Comparison of ENCODE assay signal across 8 cellular contexts in genomic region chr22:20980938-20981722, GRCh38. TPM values are rescaled to one million over a fixed set of nuclear protein-coding genes. Genes with fewer than 3 reads are reported as not detected.
A peak's percentile ranks its signal among the peaks of the same experiment; 100 is the strongest.
DNase-seq lines count a peak whose midpoint lies in the region; ATAC-seq and TF ChIP-seq lines count a peak whose summit lies in the region.

No MANE protein-coding gene starts in this region.

- DNase-seq in T-helper 17 cell (no peak), fibroblast of the aortic adventitia (ENCODE audit: low read depth) (no peak), gastrocnemius medialis (no peak), NCI-H510A treated with DMSO at 0.1 percent for 48 hours (lab: John Stamatoyannopoulos, UW) (no peak), LoVo (ENCODE audit: low spot score) (no peak)
- DNase-seq in stimulated activated CD4-positive, alpha-beta T cell treated with anti-CD3 and anti-CD28 coated beads, Interleukin-15, amount 100 ng/mL, for 24 hours: no peak
- DNase-seq in stimulated activated naive CD4-positive, alpha-beta T cell (lab: John Stamatoyannopoulos, UW): no peak

- peaks cover 0 to 10% of the 10 kb centered on the region in 2 donors for H3K36me3 ChIP-seq in gastrocnemius medialis

- in situ Hi-C loops in gastrocnemius medialis (cut with MboI; ENCODE audit: low sequenced_read_pairs in 4 of 4): no loop called here

- H3K27me3 Mint-ChIP-seq in T-helper 17 cell: no peaks in the 10 kb centered on the region

- TF ChIP-seq POLR2A in gastrocnemius medialis (IDR thresholded peaks at IDR 0.05): no peak

- H3K4me3 Mint-ChIP-seq in T-helper 17 cell: peak overlapping the region; percentile 98

- intact Hi-C loops in gastrocnemius medialis (cut with DNase I; ENCODE audit: low total_unique reads): loop anchor here (5.0 kb wide), 1 partner anchor 36 kb away; the partner anchor contains the start of gene P2RX6

- H3K9me3 ChIP-seq in T-helper 17 cell (ENCODE audit: control insufficient read depth, low read length, poor library complexity, severe bottlenecking): no peaks in the 10 kb centered on the region
- H3K9me3 ChIP-seq in gastrocnemius medialis: no peaks in the 10 kb centered on the region

- H3K36me3 Mint-ChIP-seq in T-helper 17 cell (ENCODE audit: low read depth): peaks cover 2% of the 10 kb centered on the region

- H3K27ac ChIP-seq in gastrocnemius medialis: peak overlapping the region; percentile 91 to 94 (median 93)

- ATAC-seq in GM21515 (IDR thresholded peaks at IDR 0.05; ENCODE audit: unreplicated experiment) (peak; percentile 3), T-helper 17 cell (no peak), gastrocnemius medialis (no peak)

- H3K4me3 ChIP-seq in fibroblast of the aortic adventitia (ENCODE audit: low read depth, low read length) (peak overlapping the region; percentile 92), gastrocnemius medialis (peak overlapping the region; percentile 80 to 97 (median 89))

- H3K4me1 Mint-ChIP-seq in T-helper 17 cell: peaks cover 33% of the 10 kb centered on the region

- TF ChIP-seq CTCF in fibroblast of the aortic adventitia (IDR thresholded peaks at IDR 0.05; ENCODE audit: insufficient read depth, low read length) (no peak), gastrocnemius medialis (IDR thresholded peaks at IDR 0.05 in 4 of 5, conservative IDR thresholded peaks at IDR 0.05 in 1 of 5) (no peak)

- peak overlapping the region; percentile 93 for H3K27ac Mint-ChIP-seq in T-helper 17 cell

- H3K27me3 ChIP-seq in gastrocnemius medialis: no peaks in the 10 kb centered on the region

- peaks cover 24 to 33% of the 10 kb centered on the region in 2 donors for H3K4me1 ChIP-seq in gastrocnemius medialis

RNA-seq across cellular contexts. Expression of gene LZTR1, which starts 1.0 kb away (rescaled TPM):
- total RNA-seq in T-helper 17 cell (10 to 100 TPM; 49.4 to 59.3 TPM), fibroblast of the aortic adventitia (ENCODE audit: low replicate concordance) (27.2 and 53.5 TPM in 2 replicates), gastrocnemius medialis (10 to 100 TPM; 25.4 to 36.4 (median 26.3) TPM)

RNA-seq across cellular contexts. Expression of gene AIFM3, which starts 14.1 kb away (rescaled TPM):
- total RNA-seq in T-helper 17 cell: 1 to 10 TPM in 1 of 2 donors, under 1 TPM in 1; 0.34 to 1.2 TPM
- 0.45 and 1.7 TPM in 2 replicates for total RNA-seq in fibroblast of the aortic adventitia (ENCODE audit: low replicate concordance)
- under 1 TPM in 2 of 4 donors, not detected in 2; 0.22 to 0.42 TPM for total RNA-seq in gastrocnemius medialis

RNA-seq across cellular contexts. Expression of gene THAP7, which starts 20.8 kb away (rescaled TPM):
- total RNA-seq in T-helper 17 cell: 10 to 100 TPM; 41.5 to 55.6 TPM
- total RNA-seq in fibroblast of the aortic adventitia (ENCODE audit: low replicate concordance): 20.0 and 21.8 TPM in 2 replicates
- total RNA-seq in gastrocnemius medialis: 10 to 100 TPM; 44.8 to 76.2 (median 61.7) TPM

RNA-seq across cellular contexts. Expression of gene P2RX6, which starts 33.8 kb away (rescaled TPM):
- total RNA-seq in T-helper 17 cell: 1 to 10 TPM in 1 of 2 donors, under 1 TPM in 1; 0.39 to 1.0 TPM
- total RNA-seq in fibroblast of the aortic adventitia (ENCODE audit: low replicate concordance): 0.63 and 5.9 TPM in 2 replicates
- 10 to 100 TPM; 17.6 to 68.9 (median 33.3) TPM for total RNA-seq in gastrocnemius medialis

RNA-seq across cellular contexts. Expression of gene SLC7A4, which starts 51.2 kb away (rescaled TPM):
- total RNA-seq in T-helper 17 cell (under 1 TPM; 0.13 to 0.15 TPM), fibroblast of the aortic adventitia (ENCODE audit: low replicate concordance) (0.09 TPM in 1 of 2 replicates, not detected in the other), gastrocnemius medialis (not detected)
